In genomic region chr4:168188754-168189153, GRCh38 we compare ENCODE assay signal across 16 cellular contexts.
A peak's percentile ranks its signal among the peaks of the same experiment; 100 is the strongest.
DNase-seq lines count a peak whose midpoint lies in the region; ATAC-seq and TF ChIP-seq lines count a peak whose summit lies in the region.
"Had no signal": no experiment of that assay in that cellular context is flagged by ENCODE, and none has a peak within 500 bp of the region (broad histone marks: within the 10 kb centered on the region; RNA-seq: fewer than 3 reads in every experiment).

No MANE protein-coding gene starts in this region.

- TF ChIP-seq CTCF in GM12864 (IDR thresholded peaks at IDR 0.05; ENCODE audit: low read depth, low read length, missing control alignments), result no peak
- TF ChIP-seq CTCF in Peyer's patch (IDR thresholded peaks at IDR 0.05), result no peak

- no peaks in the 10 kb centered on the region for H3K36me3 ChIP-seq in Peyer's patch
- H3K36me3 ChIP-seq: ovary had no signal

- H3K27ac ChIP-seq in Peyer's patch, result no peak overlapping the region
- H3K27ac ChIP-seq: ovary had no signal

- TF ChIP-seq POLR2A in Peyer's patch (IDR thresholded peaks at IDR 0.05), result no peak

- DNase-seq in GM12864 (ENCODE audit: low read depth) (peak; percentile 2), amygdala (lab: John Stamatoyannopoulos, UW) (no peak), NCI-H510A (lab: John Stamatoyannopoulos, UW) (no peak), Peyer's patch (no peak)
- DNase-seq in activated naive CD4-positive, alpha-beta T cell treated with Interleukin-2 at 50 U/mL for 16 hours, result no peak
- DNase-seq: activated B cell treated with CpG ODN at 0.5 μM for 24 hours; activated naive CD4-positive, alpha-beta T cell; CD4-positive, alpha-beta T cell; NCI-H2029 treated with DMSO at 0.1 percent for 48 hours; NCI-H69; ovary; stimulated activated naive B cell treated with anti-CD40 and anti-IgM and Interleukin-4, amounts not matched to agents 10 μg/mL and 1 μg/mL and 100 μg/mL, for 72 hours had no signal

- ATAC-seq in GM19043 (IDR thresholded peaks at IDR 0.05; ENCODE audit: low read depth, unreplicated experiment) (peak; percentile 58), GM21786 (IDR thresholded peaks at IDR 0.05; ENCODE audit: unreplicated experiment) (peak; percentile 81), HG03342 (IDR thresholded peaks at IDR 0.05; ENCODE audit: unreplicated experiment) (peak; percentile 72)
- ATAC-seq: HCT116; stimulated activated naive B cell treated with anti-CD40 and anti-IgM and Interleukin-4, amounts not matched to agents 10 μg/mL and 1 μg/mL and 100 μg/mL, for 72 hours had no signal

- H3K4me1 ChIP-seq in Peyer's patch, result no peaks in the 10 kb centered on the region

- no peaks in the 10 kb centered on the region for H3K9me3 ChIP-seq in Peyer's patch
- H3K9me3 ChIP-seq: ovary had no signal

- no peak overlapping the region for H3K4me3 ChIP-seq in GM12864 (ENCODE audit: low read depth, low read length)
- no peak overlapping the region for H3K4me3 ChIP-seq in Peyer's patch
- H3K4me3 ChIP-seq: ovary had no signal

- H3K27me3 ChIP-seq in Peyer's patch, result no peaks in the 10 kb centered on the region
- H3K27me3 ChIP-seq: ovary had no signal
